Comparison of ENCODE assay signal across 1 cellular context in genomic region chr16:23141959-23142740, GRCh38.
TF ChIP-seq lines count a peak whose summit lies in the region.

No MANE protein-coding gene starts in this region.

TF ChIP-seq in WTC11, 78 proteins besides CTCF, POLR2A, EP300 and RAD21 (continued from another document):
- TF ChIP-seq, protein P1, sequence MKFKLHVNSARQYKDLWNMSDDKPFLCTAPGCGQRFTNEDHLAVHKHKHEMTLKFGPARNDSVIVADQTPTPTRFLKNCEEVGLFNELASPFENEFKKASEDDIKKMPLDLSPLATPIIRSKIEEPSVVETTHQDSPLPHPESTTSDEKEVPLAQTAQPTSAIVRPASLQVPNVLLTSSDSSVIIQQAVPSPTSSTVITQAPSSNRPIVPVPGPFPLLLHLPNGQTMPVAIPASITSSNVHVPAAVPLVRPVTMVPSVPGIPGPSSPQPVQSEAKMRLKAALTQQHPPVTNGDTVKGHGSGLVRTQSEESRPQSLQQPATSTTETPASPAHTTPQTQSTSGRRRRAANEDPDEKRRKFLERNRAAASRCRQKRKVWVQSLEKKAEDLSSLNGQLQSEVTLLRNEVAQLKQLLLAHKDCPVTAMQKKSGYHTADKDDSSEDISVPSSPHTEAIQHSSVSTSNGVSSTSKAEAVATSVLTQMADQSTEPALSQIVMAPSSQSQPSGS (CRISPR knock-in tag; IDR thresholded peaks at IDR 0.05; ENCODE audit: borderline replicate concordance, low read depth), result no peak
- TF ChIP-seq ATF3 (CRISPR knock-in tag; conservative IDR thresholded peaks at IDR 0.05) (no peak), GABPB1 (CRISPR knock-in tag; IDR thresholded peaks at IDR 0.05) (no peak), GRHL2 (CRISPR knock-in tag; IDR thresholded peaks at IDR 0.05; ENCODE audit: insufficient replicate concordance, severe bottlenecking) (no peak), ZMAT4 (CRISPR knock-in tag; IDR thresholded peaks at IDR 0.05) (no peak), TCF7 (CRISPR knock-in tag; IDR thresholded peaks at IDR 0.05; ENCODE audit: low read depth) (no peak), NR1H2 (CRISPR knock-in tag; IDR thresholded peaks at IDR 0.05) (no peak), MYBL2 (CRISPR knock-in tag; IDR thresholded peaks at IDR 0.05) (no peak), ERG (CRISPR knock-in tag; IDR thresholded peaks at IDR 0.05) (no peak), ZNF138 (CRISPR knock-in tag; conservative IDR thresholded peaks at IDR 0.05) (no peak), NFE2L1 (CRISPR knock-in tag; IDR thresholded peaks at IDR 0.05) (no peak)
- TF ChIP-seq, protein P2, sequence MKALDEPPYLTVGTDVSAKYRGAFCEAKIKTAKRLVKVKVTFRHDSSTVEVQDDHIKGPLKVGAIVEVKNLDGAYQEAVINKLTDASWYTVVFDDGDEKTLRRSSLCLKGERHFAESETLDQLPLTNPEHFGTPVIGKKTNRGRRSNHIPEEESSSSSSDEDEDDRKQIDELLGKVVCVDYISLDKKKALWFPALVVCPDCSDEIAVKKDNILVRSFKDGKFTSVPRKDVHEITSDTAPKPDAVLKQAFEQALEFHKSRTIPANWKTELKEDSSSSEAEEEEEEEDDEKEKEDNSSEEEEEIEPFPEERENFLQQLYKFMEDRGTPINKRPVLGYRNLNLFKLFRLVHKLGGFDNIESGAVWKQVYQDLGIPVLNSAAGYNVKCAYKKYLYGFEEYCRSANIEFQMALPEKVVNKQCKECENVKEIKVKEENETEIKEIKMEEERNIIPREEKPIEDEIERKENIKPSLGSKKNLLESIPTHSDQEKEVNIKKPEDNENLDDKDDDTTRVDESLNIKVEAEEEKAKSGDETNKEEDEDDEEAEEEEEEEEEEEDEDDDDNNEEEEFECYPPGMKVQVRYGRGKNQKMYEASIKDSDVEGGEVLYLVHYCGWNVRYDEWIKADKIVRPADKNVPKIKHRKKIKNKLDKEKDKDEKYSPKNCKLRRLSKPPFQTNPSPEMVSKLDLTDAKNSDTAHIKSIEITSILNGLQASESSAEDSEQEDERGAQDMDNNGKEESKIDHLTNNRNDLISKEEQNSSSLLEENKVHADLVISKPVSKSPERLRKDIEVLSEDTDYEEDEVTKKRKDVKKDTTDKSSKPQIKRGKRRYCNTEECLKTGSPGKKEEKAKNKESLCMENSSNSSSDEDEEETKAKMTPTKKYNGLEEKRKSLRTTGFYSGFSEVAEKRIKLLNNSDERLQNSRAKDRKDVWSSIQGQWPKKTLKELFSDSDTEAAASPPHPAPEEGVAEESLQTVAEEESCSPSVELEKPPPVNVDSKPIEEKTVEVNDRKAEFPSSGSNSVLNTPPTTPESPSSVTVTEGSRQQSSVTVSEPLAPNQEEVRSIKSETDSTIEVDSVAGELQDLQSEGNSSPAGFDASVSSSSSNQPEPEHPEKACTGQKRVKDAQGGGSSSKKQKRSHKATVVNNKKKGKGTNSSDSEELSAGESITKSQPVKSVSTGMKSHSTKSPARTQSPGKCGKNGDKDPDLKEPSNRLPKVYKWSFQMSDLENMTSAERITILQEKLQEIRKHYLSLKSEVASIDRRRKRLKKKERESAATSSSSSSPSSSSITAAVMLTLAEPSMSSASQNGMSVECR (CRISPR knock-in tag; IDR thresholded peaks at IDR 0.05; ENCODE audit: borderline replicate concordance), result no peak
